In the genomic region with DNA sequence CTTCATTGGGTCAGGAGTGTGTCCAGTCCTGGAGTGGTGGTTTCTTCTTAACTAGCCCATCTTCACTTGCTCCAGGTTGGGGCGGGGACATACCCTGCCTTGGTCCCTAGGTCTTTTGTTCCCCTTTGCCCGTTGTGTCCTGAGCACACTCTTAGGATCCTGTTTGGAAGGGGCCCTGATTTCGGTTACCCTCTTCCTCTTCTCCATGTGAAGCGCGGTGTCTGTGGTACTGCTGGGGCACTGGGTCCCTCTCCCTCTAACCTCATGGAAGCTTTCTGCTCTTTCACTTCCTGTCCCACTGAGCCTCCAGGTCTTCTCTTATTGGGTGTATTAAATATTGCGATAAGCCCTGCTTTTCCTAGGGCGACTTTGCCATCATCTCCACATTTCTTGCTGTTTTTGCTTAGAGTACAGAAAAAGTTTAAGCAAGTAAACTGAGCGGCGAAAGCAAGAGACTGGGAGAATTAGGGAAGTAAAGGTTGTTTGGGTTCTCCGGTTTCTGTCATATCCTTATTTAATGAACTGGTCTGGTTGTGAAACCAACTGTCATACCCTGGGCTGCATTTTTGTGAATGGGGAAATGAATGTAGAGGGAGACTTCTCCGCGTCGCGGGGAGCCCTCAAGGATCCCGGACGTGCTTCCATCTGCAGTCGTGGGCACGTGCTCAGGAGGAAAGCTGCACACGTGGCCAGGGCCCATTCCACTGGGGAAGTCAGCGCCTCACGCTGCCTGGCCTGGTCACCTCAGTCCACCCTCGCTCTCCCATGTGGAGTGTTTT, we compare ENCODE assay signal across 14 cellular contexts.
DNase-seq lines count a peak whose midpoint lies in the region; ATAC-seq, FAIRE-seq and TF ChIP-seq lines count a peak whose summit lies in the region.
"Had no signal": no experiment of that assay in that cellular context is flagged by ENCODE, and none has a peak within 500 bp of the region (broad histone marks: within the 10 kb centered on the region; RNA-seq: fewer than 3 reads in every experiment).

No MANE protein-coding gene starts in this region.

- intact Hi-C loops in heart left ventricle (cut with DNase I) (loop anchor here in 1 of 10 donors (2.0 kb wide), 1 partner anchor 65 kb away; no protein-coding TSS in a partner anchor), pancreas (cut with DNase I) (no loop called here)

- CTCF ChIA-PET in GM10248 (lab: Yijun Ruan, JAX): interaction anchor here (1.1 to 2.3 kb wide), 7 partner anchors 11 to 130 kb away, joined by 3 to 12 read pairs (median 4); no protein-coding TSS in a partner anchor

- H3K4me1 ChIP-seq in heart left ventricle (peaks cover 0 to 55% (median 25%) of the 10 kb centered on the region in 12 donors), pancreas (peaks cover 0 to 3% (median 0%) of the 10 kb centered on the region in 3 donors)
- H3K4me1 ChIP-seq in effector memory CD4-positive, alpha-beta T cell (ENCODE audit: control insufficient read depth, insufficient read depth, low read length, poor library complexity, severe bottlenecking): no peaks in the 10 kb centered on the region

- DNase-seq in GM10248 (ENCODE audit: extremely low spot score) (peak; percentile 45), NOMO-1 treated with dmso at 0.1 percent for 144 hours (lab: John Stamatoyannopoulos, UW; ENCODE audit: unreplicated experiment) (peak; percentile 91), heart left ventricle (peak; percentile 48 to 82 (median 61)), pancreas (no peak), NCI-H2029 (lab: John Stamatoyannopoulos, UW) (no peak), amniotic stem cell (lab: John Stamatoyannopoulos, UW) (no peak)
- no peak for DNase-seq in stimulated activated CD4-positive, alpha-beta T cell treated with anti-CD3 and anti-CD28 coated beads, Interleukin-4, amount 100 ng/mL, for 24 hours
- no peak for DNase-seq in effector memory CD4-positive, alpha-beta T cell
- DNase-seq: activated naive CD4-positive, alpha-beta T cell treated with anti-CD3 and anti-CD28 coated beads for 36 hours; H7; kidney glomerular epithelial cell had no signal

- peak in 3 of 4 donors; percentile 11 to 56 (median 12) for ATAC-seq in heart left ventricle
- ATAC-seq in pancreas: peak in 3 of 4 donors; percentile 15 to 81 (median 72)
- ATAC-seq: SK-N-SH treated with all-trans-retinoic acid at 6 μM for 48 hours had no signal

- H3K27ac ChIP-seq in heart left ventricle (peak overlapping the region; percentile 13 to 85 (median 52)), pancreas (peak overlapping the region in 2 of 4 donors; percentile 4 to 23)
- H3K27ac ChIP-seq in effector memory CD4-positive, alpha-beta T cell (ENCODE audit: insufficient read depth, low read length, poor library complexity, severe bottlenecking): no peak overlapping the region
- H3K27ac ChIP-seq: C4-2B had no signal

- FAIRE-seq in pancreas (lab: Jason Lieb, UNC): no peak
- FAIRE-seq: urothelium cell line had no signal

- H3K36me3 ChIP-seq in heart left ventricle (no peaks in the 10 kb centered on the region), pancreas (no peaks in the 10 kb centered on the region)
- H3K36me3 ChIP-seq in effector memory CD4-positive, alpha-beta T cell (ENCODE audit: control insufficient read depth, insufficient read depth, low read length): no peaks in the 10 kb centered on the region

- H3K27me3 ChIP-seq in heart left ventricle: no peaks in the 10 kb centered on the region
- no peaks in the 10 kb centered on the region for H3K27me3 ChIP-seq in pancreas
- H3K27me3 ChIP-seq in effector memory CD4-positive, alpha-beta T cell (replicated peaks; ENCODE audit: control insufficient read depth, insufficient read depth, low read length, poor library complexity, severe bottlenecking): no peaks in the 10 kb centered on the region

- WGBS in heart left ventricle, 4 donors: 88 to 93% (median 89%) methylated on average over 22 of the region's 22 CpGs
- 91 to 93% methylated on average over 22 of the region's 22 CpGs for WGBS in pancreas, 2 donors

- H3K9me3 ChIP-seq in heart left ventricle (peaks cover 0 to 13% (median 0%) of the 10 kb centered on the region in 12 donors), pancreas (no peaks in the 10 kb centered on the region)
- H3K9me3 ChIP-seq in effector memory CD4-positive, alpha-beta T cell (ENCODE audit: control insufficient read depth, low read length): no peaks in the 10 kb centered on the region

- POLR2A ChIA-PET in GM10248 (lab: Yijun Ruan, JAX): no interaction called here

- TF ChIP-seq CTCF in GM10248 (IDR thresholded peaks at IDR 0.05; ENCODE audit: control extremely low read depth, extremely low read depth, low read depth, missing control alignments): no peak
- no peak for TF ChIP-seq CTCF in heart left ventricle (IDR thresholded peaks at IDR 0.05)
- no peak for TF ChIP-seq CTCF in pancreas (IDR thresholded peaks at IDR 0.05)

- H3K4me3 ChIP-seq in heart left ventricle (no peak overlapping the region), pancreas (no peak overlapping the region)
- H3K4me3 ChIP-seq in effector memory CD4-positive, alpha-beta T cell (ENCODE audit: insufficient read depth, low read depth, low read length, poor library complexity, severe bottlenecking): no peak overlapping the region

- TF ChIP-seq POLR2A in heart left ventricle (IDR thresholded peaks at IDR 0.05): no peak

Comparison
In these comparisons a context has a peak if more than half of its experiments do, and no peak if none do; other contexts are left out.
1. DNase-seq: peak in GM10248 (single experiment), NOMO-1 treated with dmso at 0.1 percent for 144 hours (single experiment) and heart left ventricle (5 of 5); none in pancreas (0 of 6), NCI-H2029 (single experiment), stimulated activated CD4-positive, alpha-beta T cell treated with anti-CD3 and anti-CD28 coated beads, Interleukin-4, amount 100 ng/mL, for 24 hours (single experiment), effector memory CD4-positive, alpha-beta T cell (0 of 3) and amniotic stem cell (single experiment).